In genomic region chr17:21457051-21458026, GRCh38 we compare ENCODE assay signal across 8 cellular contexts.
DNase-seq lines count a peak whose midpoint lies in the region; ATAC-seq and TF ChIP-seq lines count a peak whose summit lies in the region.

No MANE protein-coding gene starts in this region.

- no peaks in the 10 kb centered on the region for H3K9me3 Mint-ChIP-seq in central memory CD8-positive, alpha-beta T cell

- intact Hi-C loops in left colon (cut with DNase I, micrococcal nuclease) = loop anchor here in 1 of 2 donors (10.0 kb wide), 1 partner anchor 47 kb away; no protein-coding TSS in a partner anchor

- no peak overlapping the region for H3K4me3 ChIP-seq in AG04449 (ENCODE audit: low read depth, low read length)

- H3K27ac Mint-ChIP-seq in central memory CD8-positive, alpha-beta T cell (ENCODE audit: low read depth) = peak overlapping the region; percentile 52

- POLR2A ChIA-PET in AG04449 (lab: Yijun Ruan, JAX) = interaction anchor here (0.7 to 1.0 kb wide), 2 partner anchors 55 to 171 kb away, joined by 4 to 5 read pairs; no protein-coding TSS in a partner anchor

- peaks cover 8% of the 10 kb centered on the region for H3K4me1 Mint-ChIP-seq in central memory CD8-positive, alpha-beta T cell

- peaks cover 6% of the 10 kb centered on the region for H3K36me3 Mint-ChIP-seq in central memory CD8-positive, alpha-beta T cell (ENCODE audit: insufficient read depth)

- H3K27me3 Mint-ChIP-seq in central memory CD8-positive, alpha-beta T cell = peaks cover 24% of the 10 kb centered on the region

- TF ChIP-seq CTCF in AG04449 (IDR thresholded peaks at IDR 0.05; ENCODE audit: insufficient read depth, low read length, missing control alignments) = peak; percentile 98

- ATAC-seq in GM18520 (IDR thresholded peaks at IDR 0.05; ENCODE audit: unreplicated experiment) (peak; percentile 64), HG03139 (IDR thresholded peaks at IDR 0.05; ENCODE audit: unreplicated experiment) (peak; percentile 89), left colon (peak; percentile 98)
- ATAC-seq in central memory CD8-positive, alpha-beta T cell (replicated peaks; ENCODE audit: extremely low read depth, poor library complexity, severe bottlenecking) = peak; percentile 90

- CTCF ChIA-PET in AG04449 (lab: Yijun Ruan, JAX) = interaction anchor here (0.6 to 10.5 kb wide), 19 partner anchors 8 to 355 kb away, joined by 3 to 241 read pairs (median 4); no protein-coding TSS in a partner anchor

- DNase-seq in AG04449 (ENCODE audit: low read depth, low spot score) = peak; percentile 17
- peak; percentile 81 for DNase-seq in NCI-H345 (lab: John Stamatoyannopoulos, UW)
- peak; percentile 88 for DNase-seq in activated CD4-positive, alpha-beta T cell treated with anti-CD3 and anti-CD28 coated beads for 1 hour
- peak; percentile 88 to 95 for DNase-seq in central memory CD8-positive, alpha-beta T cell (ENCODE audit: low spot score in 2 of 2)
- DNase-seq in left colon = peak; percentile 83 to 92
- DNase-seq in stimulated activated CD4-positive, alpha-beta T cell treated with anti-CD3 and anti-CD28 coated beads, Interleukin-4, amount 100 ng/mL, for 1 hour = peak; percentile 94

- H3K4me3 Mint-ChIP-seq in central memory CD8-positive, alpha-beta T cell = no peak overlapping the region

Comparison
In these comparisons a context has a peak if more than half of its experiments do, and no peak if none do; other contexts are left out.
1. DNase-seq: peak in every context shown above with its lines; median percentile 94 in stimulated activated CD4-positive, alpha-beta T cell treated with anti-CD3 and anti-CD28 coated beads, Interleukin-4, amount 100 ng/mL, for 1 hour; 92 in central memory CD8-positive, alpha-beta T cell; 88 in activated CD4-positive, alpha-beta T cell treated with anti-CD3 and anti-CD28 coated beads for 1 hour; 88 in left colon; 81 in NCI-H345; 17 in AG04449.